ENCODE assay signal across 17 cellular contexts in genomic region chr12:50980545-50980944, GRCh38. TPM values are rescaled to one million over a fixed set of nuclear protein-coding genes. Genes with fewer than 3 reads are reported as not detected.
DNase-seq lines count a peak whose midpoint lies in the region; ATAC-seq and TF ChIP-seq lines count a peak whose summit lies in the region.
"Had no signal": no experiment of that assay in that cellular context is flagged by ENCODE, and none has a peak within 500 bp of the region (broad histone marks: within the 10 kb centered on the region; RNA-seq: fewer than 3 reads in every experiment).

No MANE protein-coding gene starts in this region.

- H3K36me3 ChIP-seq in liver (ENCODE audit: control insufficient read depth in 4 of 4, insufficient read depth in 3 of 4, low read depth in 1 of 4, low read length in 3 of 4) (peaks cover 0 to 2% (median 0%) of the 10 kb centered on the region in 4 donors), brain microvascular endothelial cell (replicated peaks) (no peaks in the 10 kb centered on the region)

- POLR2A ChIA-PET in activated CD4-positive, alpha-beta T cell treated with anti-CD3 and anti-CD28 coated beads for 36 hours (lab: Charles Lee): no interaction called here

- peaks cover 19% of the 10 kb centered on the region for H3K36me3 Mint-ChIP-seq in activated CD4-positive, alpha-beta T cell treated with anti-CD3 and anti-CD28 coated beads for 36 hours (ENCODE audit: low read depth)
- no peaks in the 10 kb centered on the region for H3K36me3 Mint-ChIP-seq in Calu3 (ENCODE audit: insufficient read depth, unreplicated experiment)
- peaks cover 35% of the 10 kb centered on the region for H3K36me3 Mint-ChIP-seq in activated T-helper 1 cell treated with anti-CD3 and anti-CD28 coated beads, Interleukin-12 subunit alpha, Interleukin-12 subunit beta, Interleukin-2, Interleukin-4 antibody, amounts not matched to agents 30 ng/mL and 10 ng/mL and 1 ng/mL, durations not matched to agents 14 hours and 24 hours and 36 hours (ENCODE audit: low read depth)

- H3K4me1 Mint-ChIP-seq in activated CD4-positive, alpha-beta T cell treated with anti-CD3 and anti-CD28 coated beads for 36 hours: peaks cover 41% of the 10 kb centered on the region
- no peaks in the 10 kb centered on the region for H3K4me1 Mint-ChIP-seq in Calu3 (ENCODE audit: low read depth, unreplicated experiment)
- H3K4me1 Mint-ChIP-seq in activated T-helper 1 cell treated with anti-CD3 and anti-CD28 coated beads, Interleukin-12 subunit alpha, Interleukin-12 subunit beta, Interleukin-2, Interleukin-4 antibody, amounts not matched to agents 30 ng/mL and 10 ng/mL and 1 ng/mL, durations not matched to agents 14 hours and 24 hours and 36 hours (ENCODE audit: low read depth): peaks cover 48% of the 10 kb centered on the region

- peak; percentile 24 to 64 for TF ChIP-seq RAD21 in liver (IDR thresholded peaks at IDR 0.05)

- TF ChIP-seq CTCF in Calu3 (IDR thresholded peaks at IDR 0.05; ENCODE audit: unreplicated experiment): no peak
- no peak for TF ChIP-seq CTCF in liver (IDR thresholded peaks at IDR 0.05; ENCODE audit: low read depth, low read length, missing input control)
- TF ChIP-seq CTCF in brain microvascular endothelial cell (IDR thresholded peaks at IDR 0.05; ENCODE audit: low read depth, low read length, missing control alignments): no peak

- H3K9me3 Mint-ChIP-seq in activated CD4-positive, alpha-beta T cell treated with anti-CD3 and anti-CD28 coated beads for 36 hours (ENCODE audit: low read depth): no peaks in the 10 kb centered on the region
- no peaks in the 10 kb centered on the region for H3K9me3 Mint-ChIP-seq in Calu3 (ENCODE audit: low read depth, unreplicated experiment)
- no peaks in the 10 kb centered on the region for H3K9me3 Mint-ChIP-seq in activated T-helper 1 cell treated with anti-CD3 and anti-CD28 coated beads, Interleukin-12 subunit alpha, Interleukin-12 subunit beta, Interleukin-2, Interleukin-4 antibody, amounts not matched to agents 30 ng/mL and 10 ng/mL and 1 ng/mL, durations not matched to agents 14 hours and 24 hours and 36 hours

- intact Hi-C loops in activated CD4-positive, alpha-beta T cell treated with anti-CD3 and anti-CD28 coated beads for 36 hours (cut with DNase I, micrococcal nuclease): no loop called here
- intact Hi-C loops in Calu3 (cut with micrococcal nuclease; ENCODE audit: unreplicated experiment): no loop called here
- intact Hi-C loops in activated T-helper 1 cell treated with anti-CD3 and anti-CD28 coated beads, Interleukin-12 subunit alpha, Interleukin-12 subunit beta, Interleukin-2, Interleukin-4 antibody, amounts not matched to agents 30 ng/mL and 10 ng/mL and 1 ng/mL, durations not matched to agents 14 hours and 24 hours and 36 hours (cut with micrococcal nuclease): loop anchor here (10.0 kb wide), 1 partner anchor 476 kb away; the partner anchor contains the start of gene DIP2B

- BruUV-seq in Calu3 (replicated peaks; lab: Mats Ljungman, UMichigan): TSS peak; percentile 23

- H3K4me1 ChIP-seq in liver (ENCODE audit: control insufficient read depth in 4 of 4, insufficient read depth in 4 of 4, low read length in 3 of 4): peaks cover 0 to 24% (median 11%) of the 10 kb centered on the region in 4 donors

- no peak for DNase-seq in activated CD4-positive, alpha-beta T cell treated with anti-CD3 and anti-CD28 coated beads for 36 hours
- no peak for DNase-seq in activated CD4-positive, alpha-beta T cell treated with anti-CD3 and anti-CD28 coated beads, Interleukin-2, amount 50 U/mL, for 48 hours
- DNase-seq in Calu3: no peak
- no peak for DNase-seq in activated T-helper 1 cell treated with anti-CD3 and anti-CD28 coated beads, Interleukin-12 subunit alpha, Interleukin-12 subunit beta, Interleukin-2, Interleukin-4 antibody, amounts not matched to agents 30 ng/mL and 10 ng/mL and 1 ng/mL, durations not matched to agents 14 hours and 24 hours and 36 hours (ENCODE audit: low spot score)
- no peak for DNase-seq in NCI-H774 (lab: John Stamatoyannopoulos, UW)
- DNase-seq in brain microvascular endothelial cell: no peak
- DNase-seq: HCEC 1CT, NCI-H187 treated with DMSO at 0.1 percent for 48 hours, NCI-H446, Peyer's patch, Right ventricle myocardium superior had no signal

- no peaks in the 10 kb centered on the region for H3K27me3 ChIP-seq in liver (ENCODE audit: control insufficient read depth in 4 of 4, insufficient read depth in 4 of 4, low read length in 3 of 4)
- H3K27me3 ChIP-seq in brain microvascular endothelial cell (replicated peaks): no peaks in the 10 kb centered on the region
- H3K27me3 ChIP-seq: Peyer's patch had no signal

- CTCF ChIA-PET in activated CD4-positive, alpha-beta T cell treated with anti-CD3 and anti-CD28 coated beads for 36 hours (lab: Charles Lee): interaction anchor here (0.5 to 2.5 kb wide), 4 partner anchors 9 to 155 kb away, joined by 3 to 10 read pairs (median 4); no protein-coding TSS in a partner anchor
- CTCF ChIA-PET in Calu3 (lab: Charles Lee): no interaction called here

- H3K27me3 Mint-ChIP-seq in activated CD4-positive, alpha-beta T cell treated with anti-CD3 and anti-CD28 coated beads for 36 hours: no peaks in the 10 kb centered on the region
- no peaks in the 10 kb centered on the region for H3K27me3 Mint-ChIP-seq in Calu3 (ENCODE audit: unreplicated experiment)
- no peaks in the 10 kb centered on the region for H3K27me3 Mint-ChIP-seq in activated T-helper 1 cell treated with anti-CD3 and anti-CD28 coated beads, Interleukin-12 subunit alpha, Interleukin-12 subunit beta, Interleukin-2, Interleukin-4 antibody, amounts not matched to agents 30 ng/mL and 10 ng/mL and 1 ng/mL, durations not matched to agents 14 hours and 24 hours and 36 hours (ENCODE audit: insufficient read depth)

- 37% methylated on average over 2 of the region's 2 CpGs for WGBS in liver

- H3K27ac ChIP-seq in liver (ENCODE audit: low read depth in 1 of 2, low read length in 2 of 2): peak overlapping the region; percentile 50 to 75
- no peak overlapping the region for H3K27ac ChIP-seq in brain microvascular endothelial cell
- H3K27ac ChIP-seq: C4-2B, HL-60, Peyer's patch had no signal

- no peak overlapping the region for H3K9ac ChIP-seq in liver (ENCODE audit: low read depth in 1 of 2, low read length in 2 of 2)

- ATAC-seq in activated CD4-positive, alpha-beta T cell treated with anti-CD3 and anti-CD28 coated beads for 36 hours: no peak
- no peak for ATAC-seq in HG03439 (IDR thresholded peaks at IDR 0.05; ENCODE audit: unreplicated experiment)

- peak overlapping the region; percentile 94 for H3K27ac Mint-ChIP-seq in activated CD4-positive, alpha-beta T cell treated with anti-CD3 and anti-CD28 coated beads for 36 hours
- no peak overlapping the region for H3K27ac Mint-ChIP-seq in Calu3 (ENCODE audit: unreplicated experiment)
- H3K27ac Mint-ChIP-seq in activated T-helper 1 cell treated with anti-CD3 and anti-CD28 coated beads, Interleukin-12 subunit alpha, Interleukin-12 subunit beta, Interleukin-2, Interleukin-4 antibody, amounts not matched to agents 30 ng/mL and 10 ng/mL and 1 ng/mL, durations not matched to agents 14 hours and 24 hours and 36 hours: peak overlapping the region; percentile 96

- H3K9me3 ChIP-seq in liver (ENCODE audit: control insufficient read depth in 4 of 4, low read length in 3 of 4): no peaks in the 10 kb centered on the region
- H3K9me3 ChIP-seq: Peyer's patch had no signal

- no peak overlapping the region for H3K4me3 Mint-ChIP-seq in activated CD4-positive, alpha-beta T cell treated with anti-CD3 and anti-CD28 coated beads for 36 hours
- no peak overlapping the region for H3K4me3 Mint-ChIP-seq in Calu3 (ENCODE audit: low read depth, unreplicated experiment)
- peak overlapping the region; percentile 71 for H3K4me3 Mint-ChIP-seq in activated T-helper 1 cell treated with anti-CD3 and anti-CD28 coated beads, Interleukin-12 subunit alpha, Interleukin-12 subunit beta, Interleukin-2, Interleukin-4 antibody, amounts not matched to agents 30 ng/mL and 10 ng/mL and 1 ng/mL, durations not matched to agents 14 hours and 24 hours and 36 hours

- in situ Hi-C loops in brain microvascular endothelial cell (cut with HindIII; ENCODE audit: low pct_ligation_motif_present, low sequenced_read_pairs): no loop called here

- no peak overlapping the region for H3K4me3 ChIP-seq in liver (ENCODE audit: low read depth in 1 of 3, low read length in 3 of 3)
- no peak overlapping the region for H3K4me3 ChIP-seq in brain microvascular endothelial cell (ENCODE audit: low read depth, low read length)
- H3K4me3 ChIP-seq: Peyer's patch had no signal

TF ChIP-seq in liver, 16 proteins besides CTCF, POLR2A, EP300 and RAD21 (continues in another document):
- TF ChIP-seq GABPA (IDR thresholded peaks at IDR 0.05 in 1 of 2, conservative IDR thresholded peaks at IDR 0.05 in 1 of 2) (no peak), FOXA2 (IDR thresholded peaks at IDR 0.05) (peak; percentile 44), JUND (IDR thresholded peaks at IDR 0.05) (peak in 1 of 2 donors; percentile 50), ZBTB33 (IDR thresholded peaks at IDR 0.05) (peak; percentile 35)

RNA-seq across cellular contexts. Expression of gene HIGD1C, which starts 28.2 kb away (rescaled TPM):
- not detected for total RNA-seq in activated CD4-positive, alpha-beta T cell treated with anti-CD3 and anti-CD28 coated beads for 36 hours
- total RNA-seq in Calu3 (2022) (not detected in 2 replicates), liver (not detected)
- not detected in 2 replicates for total RNA-seq in activated T-helper 1 cell treated with anti-CD3 and anti-CD28 coated beads, Interleukin-12 subunit alpha, Interleukin-12 subunit beta, Interleukin-2, Interleukin-4 antibody, amounts not matched to agents 30 ng/mL and 10 ng/mL and 1 ng/mL, durations not matched to agents 14 hours and 24 hours and 36 hours
- polyA plus RNA-seq in liver: not detected
- total RNA-seq: A172, G401, Peyer's patch, Right ventricle myocardium superior had no signal

RNA-seq across cellular contexts. Expression of gene SLC11A2, which starts 45.6 kb away (rescaled TPM):
- 10 to 100 TPM; 31.0 to 32.9 TPM for total RNA-seq in activated CD4-positive, alpha-beta T cell treated with anti-CD3 and anti-CD28 coated beads for 36 hours
- total RNA-seq in Calu3 (2022) (49.5 and 51.3 TPM in 2 replicates), liver (100 to 1,000 TPM in 1 of 2 donors, 10 to 100 TPM in 1; 80.1 to 108 TPM)
- 56.9 and 63.9 TPM in 2 replicates for total RNA-seq in activated T-helper 1 cell treated with anti-CD3 and anti-CD28 coated beads, Interleukin-12 subunit alpha, Interleukin-12 subunit beta, Interleukin-2, Interleukin-4 antibody, amounts not matched to agents 30 ng/mL and 10 ng/mL and 1 ng/mL, durations not matched to agents 14 hours and 24 hours and 36 hours
- 10 to 100 TPM; 15.2 to 24.2 TPM for polyA plus RNA-seq in liver
